8 cellular contexts compared by ENCODE assay signal in genomic region chr14:77139540-77140342, GRCh38. TPM values are rescaled to one million over a fixed set of nuclear protein-coding genes. Genes with fewer than 3 reads are reported as not detected.
DNase-seq lines count a peak whose midpoint lies in the region; TF ChIP-seq lines count a peak whose summit lies in the region.

No MANE protein-coding gene starts in this region.

- H3K36me3 Mint-ChIP-seq in endodermal cell (ENCODE audit: low read depth): no peaks in the 10 kb centered on the region

- no peak overlapping the region for H2AK5ac ChIP-seq in neuronal stem cell (ENCODE audit: low read depth, low read length)

- no peak overlapping the region for H4K91ac ChIP-seq in neuronal stem cell (ENCODE audit: low read depth, low read length, poor library complexity)

- H3K4me1 ChIP-seq in endodermal cell (ENCODE audit: control insufficient read depth, insufficient read depth, low read length) (peaks cover 6% of the 10 kb centered on the region), neuronal stem cell (ENCODE audit: control insufficient read depth in 2 of 2, insufficient read depth in 1 of 2, low read depth in 1 of 2, low read length in 2 of 2) (peaks cover 10 to 17% of the 10 kb centered on the region in 2 donors)

- H3K4me2 ChIP-seq in neuronal stem cell (ENCODE audit: insufficient read depth, low read length, poor library complexity, severe bottlenecking): peak overlapping the region; percentile 92

- peaks cover 65% of the 10 kb centered on the region for H3K27me3 ChIP-seq in endodermal cell (ENCODE audit: control insufficient read depth, insufficient read depth, low read length, poor library complexity, severe bottlenecking)
- H3K27me3 ChIP-seq in neuronal stem cell (ENCODE audit: control insufficient read depth in 3 of 3, insufficient read depth in 3 of 3, low read depth in 1 of 3, low read length in 3 of 3): peaks cover 8 to 51% (median 30%) of the 10 kb centered on the region in 3 experiments

- H3K9ac ChIP-seq in endodermal cell (ENCODE audit: extremely low read depth, low read length, poor library complexity, severe bottlenecking): no peak overlapping the region
- peak overlapping the region; percentile 44 for H3K9ac ChIP-seq in neuronal stem cell (ENCODE audit: low read depth, low read length, poor library complexity)

- peak overlapping the region; percentile 97 for H2AFZ ChIP-seq in neuronal stem cell (ENCODE audit: low read length)

- H3K79me1 ChIP-seq in neuronal stem cell (ENCODE audit: low read depth, low read length): no peaks in the 10 kb centered on the region

- no peak overlapping the region for H3K14ac ChIP-seq in neuronal stem cell (ENCODE audit: low read length)

- H3K27ac ChIP-seq in endodermal cell (ENCODE audit: low read depth, low read length) (no peak overlapping the region), neuronal stem cell (replicated peaks; ENCODE audit: low read length) (no peak overlapping the region)

- 7 to 16% methylated on average over 14 to 51 of the region's 51 CpGs for WGBS in endodermal cell (ENCODE audit: insufficient coverage in 1 of 2, insufficient read length in 1 of 2), 2 experiments
- no CpG with 5 or more reads among the region's 51 CpGs for WGBS in neuronal stem cell (ENCODE audit: extremely low coverage in 2 of 2, insufficient read length in 2 of 2, insufficient replicate concordance in 1 of 2), 2 donors

- H4K8ac ChIP-seq in neuronal stem cell (ENCODE audit: low read depth, low read length): no peak overlapping the region

- H3K27me3 Mint-ChIP-seq in endodermal cell (ENCODE audit: insufficient read depth): peaks cover 86% of the 10 kb centered on the region

- no peak overlapping the region for H3K4ac ChIP-seq in neuronal stem cell (ENCODE audit: low read length)

- H3K27ac Mint-ChIP-seq in endodermal cell: no peak overlapping the region

- peak overlapping the region; percentile 77 for H3K23ac ChIP-seq in neuronal stem cell (ENCODE audit: low read depth, low read length, poor library complexity)

- no peak overlapping the region for H2BK5ac ChIP-seq in neuronal stem cell (ENCODE audit: low read length)

- peak overlapping the region; percentile 13 for H3K18ac ChIP-seq in neuronal stem cell (ENCODE audit: low read length)

- peak; percentile 44 for DNase-seq in NCI-H1436 (lab: John Stamatoyannopoulos, UW)
- no peak for DNase-seq in NCI-H1436 treated with DMSO at 0.1 percent for 48 hours (lab: John Stamatoyannopoulos, UW)
- DNase-seq in NCI-H1092 treated with DMSO at 0.1 percent for 48 hours (lab: John Stamatoyannopoulos, UW): peak; percentile 38
- peak; percentile 50 for DNase-seq in activated CD4-positive, CD25-positive, alpha-beta regulatory T cell treated with anti-CD3 and anti-CD28 coated beads, Interleukin-2, amount 50 U/mL, for 72 hours
- peak; percentile 95 for DNase-seq in endodermal cell
- peak; percentile 60 for DNase-seq in neuronal stem cell (ENCODE audit: low spot score)
- DNase-seq in cerebellum (ENCODE audit: low spot score): no peak
- no peak for DNase-seq in putamen (ENCODE audit: low spot score)

- no peaks in the 10 kb centered on the region for H3K9me3 Mint-ChIP-seq in endodermal cell

- peaks cover 25% of the 10 kb centered on the region for H3K4me1 Mint-ChIP-seq in endodermal cell

- no peak overlapping the region for H2BK12ac ChIP-seq in neuronal stem cell (ENCODE audit: low read length)

- no peaks in the 10 kb centered on the region for H3K9me3 ChIP-seq in endodermal cell (ENCODE audit: control insufficient read depth, low read length)
- H3K9me3 ChIP-seq in neuronal stem cell (replicated peaks in 1 of 2; ENCODE audit: control insufficient read depth in 2 of 2, insufficient read depth in 1 of 2, low read depth in 1 of 2, low read length in 2 of 2): no peaks in the 10 kb centered on the region

- H3K4me3 Mint-ChIP-seq in endodermal cell: peak overlapping the region; percentile 59

- H3K36me3 ChIP-seq in endodermal cell (ENCODE audit: control insufficient read depth, insufficient read depth, low read length) (no peaks in the 10 kb centered on the region), neuronal stem cell (replicated peaks in 1 of 2; ENCODE audit: control insufficient read depth in 2 of 2, insufficient read depth in 2 of 2, low read length in 2 of 2) (no peaks in the 10 kb centered on the region)

- no peak overlapping the region for H2BK120ac ChIP-seq in neuronal stem cell (ENCODE audit: low read depth, low read length)

- peak overlapping the region; percentile 78 for H3K4me3 ChIP-seq in endodermal cell (ENCODE audit: low read length)
- H3K4me3 ChIP-seq in neuronal stem cell (ENCODE audit: low read length in 2 of 2): peak overlapping the region; percentile 55 to 57

- H2BK15ac ChIP-seq in neuronal stem cell (ENCODE audit: low read length): no peak overlapping the region

- TF ChIP-seq CTCF in endodermal cell (conservative IDR thresholded peaks at IDR 0.05): peak; percentile 91

RNA-seq across cellular contexts. Expression of gene ZDHHC22, which starts 1.9 kb away (rescaled TPM):
- total RNA-seq in endodermal cell (1 to 10 TPM in 1 of 2 donors, under 1 TPM in 1; 0.38 to 1.7 TPM), cerebellum (9.8 TPM)
- 9.5 TPM for polyA plus RNA-seq in endodermal cell (2013, experiment 1 of 2)
- 8.9 TPM for polyA plus RNA-seq in endodermal cell (2013, experiment 2 of 2)
- polyA plus RNA-seq in neuronal stem cell (2013, experiment 1 of 2): 0.53 TPM
- polyA plus RNA-seq in neuronal stem cell (2013, experiment 2 of 2): 0.54 TPM

RNA-seq across cellular contexts. Expression of gene CIPC, which starts 41.7 kb away (rescaled TPM):
- total RNA-seq in endodermal cell (10 to 100 TPM; 16.2 to 22.5 TPM), cerebellum (40.9 TPM)
- 19.9 TPM for polyA plus RNA-seq in endodermal cell (2013, experiment 1 of 2)
- polyA plus RNA-seq in endodermal cell (2013, experiment 2 of 2): 21.3 TPM
- polyA plus RNA-seq in neuronal stem cell (2013, experiment 1 of 2): 14.2 TPM
- polyA plus RNA-seq in neuronal stem cell (2013, experiment 2 of 2): 14.6 TPM

RNA-seq across cellular contexts. Expression of gene TMEM63C, which starts 41.9 kb away (rescaled TPM):
- total RNA-seq in endodermal cell (1 to 10 TPM; 1.1 to 1.6 TPM), cerebellum (16.9 TPM)
- polyA plus RNA-seq in endodermal cell (2013, experiment 1 of 2): 3.0 TPM
- polyA plus RNA-seq in endodermal cell (2013, experiment 2 of 2): 3.4 TPM
- 1.9 TPM for polyA plus RNA-seq in neuronal stem cell (2013, experiment 1 of 2)
- 1.9 TPM for polyA plus RNA-seq in neuronal stem cell (2013, experiment 2 of 2)

Comparison
In these comparisons a context has a peak if more than half of its experiments do, and no peak if none do; other contexts are left out.
1. DNase-seq: peak in NCI-H1436 (single experiment), NCI-H1092 treated with DMSO at 0.1 percent for 48 hours (single experiment), activated CD4-positive, CD25-positive, alpha-beta regulatory T cell treated with anti-CD3 and anti-CD28 coated beads, Interleukin-2, amount 50 U/mL, for 72 hours (single experiment), endodermal cell (single experiment) and neuronal stem cell (single experiment); none in NCI-H1436 treated with DMSO at 0.1 percent for 48 hours (single experiment), cerebellum (single experiment) and putamen (single experiment).